1 cellular context compared by ENCODE assay signal in the genomic region with DNA sequence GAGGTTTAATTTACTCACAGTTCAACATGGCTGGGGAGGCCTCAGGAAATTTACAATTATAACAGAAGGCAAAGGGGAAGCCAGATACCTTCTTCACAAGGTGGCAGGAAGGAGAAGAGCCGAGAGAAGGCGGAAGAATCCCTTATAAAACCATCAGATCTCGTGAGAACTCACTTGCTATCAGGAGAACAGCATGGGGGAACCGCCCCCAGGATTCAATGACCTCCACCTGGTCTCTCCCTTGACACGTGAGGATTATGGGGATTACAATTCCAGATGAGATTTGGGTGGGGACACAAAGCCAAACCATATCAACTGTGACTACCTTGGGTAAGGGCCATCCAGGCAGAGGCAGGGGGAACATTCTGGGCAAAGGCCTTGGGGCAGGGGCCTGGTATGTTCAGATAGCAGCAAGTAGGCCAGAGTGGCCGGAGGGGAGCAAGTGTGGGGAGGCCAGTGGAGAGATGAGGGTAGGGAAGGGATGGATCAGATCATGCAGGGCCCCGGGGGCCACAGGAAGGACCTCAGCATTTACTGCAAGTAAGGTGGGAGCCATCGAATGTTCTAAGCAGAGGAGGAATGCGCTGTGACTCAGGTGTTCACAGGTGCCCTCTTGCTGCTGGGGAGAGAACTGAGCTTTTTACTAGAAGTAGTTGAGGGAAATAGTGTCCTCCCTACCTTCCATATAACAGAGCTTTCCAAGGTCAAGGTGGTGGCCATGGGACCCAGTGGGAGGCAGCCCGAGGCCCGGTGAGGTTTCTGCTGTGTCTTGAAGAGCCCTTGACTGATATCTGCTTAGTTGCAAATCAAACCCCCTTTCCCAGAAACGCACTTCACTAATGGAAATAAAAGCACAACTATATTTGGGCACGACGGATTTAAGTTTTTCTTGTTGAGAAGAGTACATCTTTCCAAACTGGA.
TF ChIP-seq lines count a peak whose summit lies in the region.

No MANE protein-coding gene starts in this region.

TF ChIP-seq in SK-N-SH, 30 proteins besides CTCF, POLR2A, EP300 and RAD21:
- TF ChIP-seq SMC3 (IDR thresholded peaks at IDR 0.05; ENCODE audit: low read depth, low read length) (no peak), TCF12 (IDR thresholded peaks at IDR 0.05) (no peak)
TF ChIP-seq in SK-N-SH: peak in this region for 0.
